8 cellular contexts compared by ENCODE assay signal in genomic region chr2:47767880-47768609, GRCh38. TPM values are rescaled to one million over a fixed set of nuclear protein-coding genes. Genes with fewer than 3 reads are reported as not detected.
A peak's percentile ranks its signal among the peaks of the same experiment; 100 is the strongest.
DNase-seq lines count a peak whose midpoint lies in the region; ATAC-seq, FAIRE-seq and TF ChIP-seq lines count a peak whose summit lies in the region.

No MANE protein-coding gene starts in this region.

- peaks cover 6% of the 10 kb centered on the region; the same call in 1 of the 2 replicates for H3K4me1 ChIP-seq in HepG2 (ENCODE audit: insufficient read depth, low read length)

- in situ Hi-C loops in HepG2 (cut with HindIII; ENCODE audit: extremely low pct_ligation_motif_present, low pct_unique_long_range_greater_than_20kb), result loop anchor here (5.0 to 10.0 kb wide), 3 partner anchors 116 to 433 kb away; no protein-coding TSS in a partner anchor

- peak; percentile 42 to 79 (median 62) for DNase-seq in CD4-positive, alpha-beta T cell
- DNase-seq in NCI-H1105 treated with DMSO at 0.1 percent for 48 hours (lab: John Stamatoyannopoulos, UW) (peak; percentile 23), cerebellar cortex (ENCODE audit: low spot score) (peak; percentile 62), HepG2 (ENCODE audit: low spot score) (peak; percentile 27)
- peak; percentile 86 for DNase-seq in activated CD4-positive, CD25-positive, alpha-beta regulatory T cell treated with anti-CD3 and anti-CD28 coated beads, Interleukin-2, amount 50 U/mL, for 72 hours
- peak; percentile 12 to 72 (median 47) for DNase-seq in stimulated activated CD4-positive, alpha-beta T cell treated with anti-CD3 and anti-CD28 coated beads, TNF-alpha, amount 100 ng/mL, for 1 hour (ENCODE audit: low read depth in 3 of 3, low spot score in 1 of 3)

- no peaks in the 10 kb centered on the region for H3K9me3 Mint-ChIP-seq in CD4-positive, alpha-beta T cell

- no peaks in the 10 kb centered on the region for H3K36me3 Mint-ChIP-seq in CD4-positive, alpha-beta T cell (ENCODE audit: low read depth)

- peaks cover 4% of the 10 kb centered on the region for H3K4me1 Mint-ChIP-seq in CD4-positive, alpha-beta T cell (ENCODE audit: low read depth)

- peak overlapping the region; percentile 65 for H3K4me2 ChIP-seq in HepG2 (ENCODE audit: low read depth, low read length)

- H3K4me3 Mint-ChIP-seq in CD4-positive, alpha-beta T cell, result no peak overlapping the region

- H3K36me3 ChIP-seq in HepG2 (replicated peaks in 1 of 2; ENCODE audit: control insufficient read depth in 1 of 2, insufficient read depth in 2 of 2, low read length in 2 of 2), result no peaks in the 10 kb centered on the region

- no peaks in the 10 kb centered on the region for H4K20me1 ChIP-seq in HepG2 (ENCODE audit: insufficient read depth, low read length)

- no TSS peak for BruUV-seq in HepG2 (replicated peaks; lab: Mats Ljungman, UMichigan)

- peak overlapping the region in 1 of 3 experiments; percentile 38; a peak in 1 of 6 replicates for H3K4me3 ChIP-seq in HepG2 (replicated peaks in 1 of 3; ENCODE audit: insufficient read depth in 1 of 3, low read depth in 2 of 3, low read length in 3 of 3)

- H3K9ac ChIP-seq in HepG2 (ENCODE audit: insufficient read depth, low read depth, low read length), result peak overlapping the region; percentile 32; the same call in 1 of the 2 replicates

- TF ChIP-seq CTCF in CD4-positive, alpha-beta T cell (IDR thresholded peaks at IDR 0.05), result peak; percentile 97
- TF ChIP-seq CTCF in HepG2 (CRISPR knock-in tag; IDR thresholded peaks at IDR 0.05), result peak; percentile 99

- TF ChIP-seq RAD21 in HepG2 (CRISPR knock-in tag; IDR thresholded peaks at IDR 0.05), result peak; percentile 98

- CTCF ChIA-PET in CD4-positive, alpha-beta T cell (lab: Charles Lee), result interaction anchor here (0.6 to 1.5 kb wide), 20 partner anchors 9 to 760 kb away, joined by 3 to 14 read pairs (median 4); partner anchors contain the start of genes MSH2 and MSH6
- CTCF ChIA-PET in HepG2 (lab: Yijun Ruan, JAX; ENCODE audit: low intra/inter-chr PET ratio, low total read pairs), result interaction anchor here (0.7 to 1.9 kb wide), 5 partner anchors 12 to 380 kb away, joined by 3 to 17 read pairs (median 6); no protein-coding TSS in a partner anchor

- TF ChIP-seq EP300 in HepG2 (IDR thresholded peaks at IDR 0.05; ENCODE audit: low read depth in 2 of 2, low read length in 2 of 2) (no peak), HepG2 (CRISPR knock-in tag; IDR thresholded peaks at IDR 0.05; ENCODE audit: borderline replicate concordance) (no peak)

- POLR2A ChIA-PET in CD4-positive, alpha-beta T cell (lab: Charles Lee), result interaction anchor here (0.5 to 1.1 kb wide), 4 partner anchors 15 to 494 kb away, joined by 3 to 9 read pairs (median 6); partner anchors contain the start of gene MSH6
- POLR2A ChIA-PET in HepG2 (lab: Yijun Ruan, JAX), result interaction anchor here (0.9 to 1.1 kb wide), 4 partner anchors 15 to 433 kb away, joined by 3 to 11 read pairs (median 4); partner anchors contain the start of gene MSH6

- H3K27me3 ChIP-seq in CD4-positive, alpha-beta T cell (ENCODE audit: control insufficient read depth, insufficient read depth, low read length), result no peaks in the 10 kb centered on the region
- H3K27me3 ChIP-seq in HepG2 (ENCODE audit: control insufficient read depth in 1 of 2, insufficient read depth in 2 of 2, low read length in 2 of 2), result peaks cover 0 to 8% of the 10 kb centered on the region in 2 experiments; a peak in 2 of 5 replicates

- H2AFZ ChIP-seq in HepG2 (ENCODE audit: low read length), result no peak overlapping the region

- no peaks in the 10 kb centered on the region for H3K9me3 ChIP-seq in CD4-positive, alpha-beta T cell (ENCODE audit: control insufficient read depth, low read length)
- H3K9me3 ChIP-seq in HepG2 (ENCODE audit: low read length), result no peaks in the 10 kb centered on the region

- H3K27me3 Mint-ChIP-seq in CD4-positive, alpha-beta T cell, result peaks cover 4% of the 10 kb centered on the region

- no peak overlapping the region for H3K27ac Mint-ChIP-seq in CD4-positive, alpha-beta T cell

- TF ChIP-seq POLR2A in HepG2 (IDR thresholded peaks at IDR 0.05; ENCODE audit: insufficient read depth in 1 of 2, low read depth in 2 of 2, low read length in 2 of 2), result no peak

- peak; percentile 56 for FAIRE-seq in HepG2 (lab: Jason Lieb, UNC)

- 17% methylated on average over 20 of the region's 28 CpGs for WGBS in HepG2 (ENCODE audit: low lambda C conversion rate)

- H3K79me2 ChIP-seq in HepG2 (ENCODE audit: insufficient read depth, low read length), result no peaks in the 10 kb centered on the region

- intact Hi-C loops in CD4-positive, alpha-beta T cell (cut with DNase I, micrococcal nuclease), result loop anchor here in 1 of 2 experiments (1.0 to 5.0 kb wide), 3 partner anchors 251 to 432 kb away; no protein-coding TSS in a partner anchor
- intact Hi-C loops in HepG2 (cut with micrococcal nuclease; ENCODE audit: unreplicated experiment), result loop anchor here (1.0 to 5.0 kb wide), 6 partner anchors 52 to 433 kb away; no protein-coding TSS in a partner anchor

- no peak overlapping the region for H3K27ac ChIP-seq in CD4-positive, alpha-beta T cell (ENCODE audit: low read depth, low read length)
- H3K27ac ChIP-seq in HepG2 (ENCODE audit: extremely low read length, insufficient read depth, low read length), result no peak overlapping the region

- peak; percentile 86 for ATAC-seq in CD4-positive, alpha-beta T cell (ENCODE audit: poor library complexity)
- ATAC-seq in GM19468 (IDR thresholded peaks at IDR 0.05; ENCODE audit: extremely low read depth, unreplicated experiment) (peak; percentile 42), HepG2 (peak; percentile 94), GM19455 (IDR thresholded peaks at IDR 0.05; ENCODE audit: unreplicated experiment) (no peak)

TF ChIP-seq in HepG2, 621 proteins besides CTCF, POLR2A, EP300 and RAD21 (continues in another document):
- peak; percentile 58; the same call in 1 of the 2 replicates for TF ChIP-seq THAP11 (CRISPR knock-in tag; IDR thresholded peaks at IDR 0.05)
- 0 out of 2 replicates have a peak, but pooled peaks have one; percentile 14 for TF ChIP-seq RARA (CRISPR knock-in tag; IDR thresholded peaks at IDR 0.05)
- TF ChIP-seq SAFB2 (CRISPR knock-in tag; IDR thresholded peaks at IDR 0.05; ENCODE audit: borderline replicate concordance, low read depth), result peak; percentile 68; the same call in 1 of the 2 replicates
- no peak for TF ChIP-seq KLF9 (CRISPR knock-in tag; IDR thresholded peaks at IDR 0.05; ENCODE audit: low read depth)
- TF ChIP-seq JARID2 (CRISPR knock-in tag; IDR thresholded peaks at IDR 0.05; ENCODE audit: insufficient replicate concordance), result peak; percentile 71
- peak; percentile 62 for TF ChIP-seq ZNF350 (CRISPR knock-in tag; IDR thresholded peaks at IDR 0.05; ENCODE audit: borderline replicate concordance, low read depth)
- no peak for TF ChIP-seq CBX2 (IDR thresholded peaks at IDR 0.05; ENCODE audit: low read depth, low read length)
- TF ChIP-seq CBX2 (CRISPR knock-in tag; IDR thresholded peaks at IDR 0.05; ENCODE audit: low read depth), result no peak
- peak; percentile 75 for TF ChIP-seq SALL1 (CRISPR knock-in tag; IDR thresholded peaks at IDR 0.05)
- TF ChIP-seq GABPB1 (CRISPR knock-in tag; IDR thresholded peaks at IDR 0.05), result peak; percentile 68; the same call in 1 of the 2 replicates
- TF ChIP-seq PRMT3 (CRISPR knock-in tag; IDR thresholded peaks at IDR 0.05; ENCODE audit: borderline replicate concordance, low read depth), result no peak
- 0 out of 2 replicates have a peak, but pooled peaks have one; percentile 17 for TF ChIP-seq ZNF746 (CRISPR knock-in tag; IDR thresholded peaks at IDR 0.05)
- TF ChIP-seq ZBTB33 (CRISPR knock-in tag; IDR thresholded peaks at IDR 0.05), result 0 out of 2 replicates have a peak, but pooled peaks have one; percentile 17

RNA-seq across cellular contexts. Expression of gene MSH6, which starts 14.9 kb away (rescaled TPM):
- total RNA-seq in CD4-positive, alpha-beta T cell, result 10 to 100 TPM; 37.3 to 38.5 TPM
- 113 and 168 TPM in 2 replicates for total RNA-seq in HepG2 (2016; rRNA removed; fragmentation: Illumina TruSeq; extraction: Trizol)
- total RNA-seq in HepG2 (2016; cell fraction: cytosol; rRNA removed; fragmentation: Illumina TruSeq; extraction: Trizol; ENCODE audit: low read depth), result 5.9 and 6.7 TPM in 2 replicates
- total RNA-seq in HepG2 (2016; cell fraction: insoluble cytoplasmic fraction; rRNA removed; fragmentation: Illumina TruSeq; extraction: Trizol), result 111 and 163 TPM in 2 replicates
- total RNA-seq in HepG2 (2016; cell fraction: membrane; rRNA removed; fragmentation: Illumina TruSeq; extraction: Trizol), result 14.7 and 15.3 TPM in 2 replicates
- 64.0 and 69.2 TPM in 2 replicates for total RNA-seq in HepG2 (2016; cell fraction: nucleus; rRNA removed; fragmentation: Illumina TruSeq; extraction: Trizol)
- polyA plus RNA-seq in HepG2 (2011; rRNA removed), result 18.1 and 20.8 TPM in 2 replicates
- polyA plus RNA-seq in HepG2 (2011; cell fraction: cytosol; rRNA removed), result 9.8 and 13.1 TPM in 2 replicates
- 12.9 and 13.6 TPM in 2 replicates for polyA plus RNA-seq in HepG2 (2011; cell fraction: nucleus; rRNA removed)
- polyA plus RNA-seq in HepG2 (2012), result 27.8 and 54.9 TPM in 2 replicates
- 0.76 and 1.1 TPM in 2 replicates for polyA plus RNA-seq in HepG2 (2016; cell fraction: cytosol; fragmentation: Illumina TruSeq; extraction: Trizol; ENCODE audit: low read depth)
- polyA plus RNA-seq in HepG2 (2016; cell fraction: insoluble cytoplasmic fraction; fragmentation: Illumina TruSeq; extraction: Trizol; ENCODE audit: low read depth), result 91.7 and 97.3 TPM in 2 replicates
- 2.1 and 3.5 TPM in 2 replicates for polyA plus RNA-seq in HepG2 (2016; cell fraction: membrane; fragmentation: Illumina TruSeq; extraction: Trizol; ENCODE audit: low read depth)
- polyA plus RNA-seq in HepG2 (2016; cell fraction: nucleus; fragmentation: Illumina TruSeq; extraction: Trizol; ENCODE audit: insufficient read depth, low read depth), result 63.1 and 63.5 TPM in 2 replicates
- 14.9 and 32.3 TPM in 2 replicates for polyA minus RNA-seq in HepG2 (2011; rRNA and poly(A)+ RNA removed; ENCODE audit: low replicate concordance)
- polyA minus RNA-seq in HepG2 (2011; cell fraction: cytosol; rRNA and poly(A)+ RNA removed), result 31.4 and 36.9 TPM in 2 replicates
- 36.4 and 40.2 TPM in 2 replicates for polyA minus RNA-seq in HepG2 (2011; cell fraction: nucleus; rRNA and poly(A)+ RNA removed)

Comparison
In these comparisons a context has a peak if more than half of its experiments do, and no peak if none do; other contexts are left out.
1. DNase-seq: peak in every context shown above with its lines; median percentile 86 in activated CD4-positive, CD25-positive, alpha-beta regulatory T cell treated with anti-CD3 and anti-CD28 coated beads, Interleukin-2, amount 50 U/mL, for 72 hours; 62 in cerebellar cortex; 62 in CD4-positive, alpha-beta T cell; 47 in stimulated activated CD4-positive, alpha-beta T cell treated with anti-CD3 and anti-CD28 coated beads, TNF-alpha, amount 100 ng/mL, for 1 hour; 27 in HepG2; 23 in NCI-H1105 treated with DMSO at 0.1 percent for 48 hours.